16 cellular contexts compared by ENCODE assay signal in genomic region chr10:474946-475345, GRCh38.
DNase-seq lines count a peak whose midpoint lies in the region; TF ChIP-seq lines count a peak whose summit lies in the region.
"Had no signal": no experiment of that assay in that cellular context is flagged by ENCODE, and none has a peak within 500 bp of the region (broad histone marks: within the 10 kb centered on the region; RNA-seq: fewer than 3 reads in every experiment).

No MANE protein-coding gene starts in this region.

- H3K4me1 ChIP-seq in BLaER1, result peaks cover 22% of the 10 kb centered on the region

- no peaks in the 10 kb centered on the region for H3K9me3 ChIP-seq in BLaER1
- H3K9me3 ChIP-seq: BLaER1 treated with 17β-estradiol and CSF1 and Interleukin-3, amounts not matched to agents 10 nM and 100 nM had no signal

- peak; percentile 24 for DNase-seq in activated CD8-positive, alpha-beta memory T cell treated with anti-CD3 and anti-CD28 coated beads for 24 hours
- DNase-seq in activated CD8-positive, alpha-beta memory T cell treated with anti-CD3 and anti-CD28 coated beads, Interleukin-2, amount 50 U/mL, for 4 hours, result no peak
- DNase-seq in coronary artery (ENCODE audit: low spot score), result peak; percentile 22
- peak; percentile 81 for DNase-seq in mesenteric fat pad (ENCODE audit: low spot score)
- DNase-seq in NK-92 treated with Interleukin-12 subunit alpha and Interleukin-12 subunit beta, amount 100 ng/mL, for 24 hours (lab: John Stamatoyannopoulos, UW), result no peak
- no peak for DNase-seq in NCI-H2081 treated with DMSO at 0.1 percent for 48 hours (lab: John Stamatoyannopoulos, UW)
- no peak for DNase-seq in stimulated activated CD4-positive, alpha-beta T cell treated with anti-CD3 and anti-CD28 coated beads, Interleukin-12 subunit alpha, Interleukin-12 subunit beta, amount 100 ng/mL, for 4 hours
- DNase-seq: 8988T; Calu3; CD8-positive, alpha-beta T cell; DMS79 treated with DMSO at 0.1 percent for 48 hours; GF-D8; GOT3; H7 had no signal

- peak overlapping the region; percentile 62 for H3K4me2 ChIP-seq in BLaER1

- no peaks in the 10 kb centered on the region for H3K27me3 ChIP-seq in BLaER1

- no peak overlapping the region for H3K9ac ChIP-seq in BLaER1
- H3K9ac ChIP-seq: BLaER1 treated with 17β-estradiol and CSF1 and Interleukin-3, amounts not matched to agents 10 nM and 100 nM had no signal

- no peak overlapping the region for H3K4me3 ChIP-seq in BLaER1
- H3K4me3 ChIP-seq in coronary artery, result no peak overlapping the region
- H3K4me3 ChIP-seq: BLaER1 treated with 17β-estradiol and CSF1 and Interleukin-3, amounts not matched to agents 10 nM and 100 nM had no signal

- H3K36me3 ChIP-seq in BLaER1, result peaks cover 53% of the 10 kb centered on the region

- no peak for TF ChIP-seq CTCF in coronary artery (IDR thresholded peaks at IDR 0.05)

- peaks cover 55% of the 10 kb centered on the region for H4K20me1 ChIP-seq in BLaER1

- no peak overlapping the region for H3K27ac ChIP-seq in BLaER1
- H3K27ac ChIP-seq in coronary artery, result no peak overlapping the region
- H3K27ac ChIP-seq: BLaER1 treated with 17β-estradiol and CSF1 and Interleukin-3, amounts not matched to agents 10 nM and 100 nM had no signal

Comparison
In these comparisons a context has a peak if more than half of its experiments do, and no peak if none do; other contexts are left out.
1. DNase-seq: peak in activated CD8-positive, alpha-beta memory T cell treated with anti-CD3 and anti-CD28 coated beads for 24 hours (single experiment), coronary artery (single experiment) and mesenteric fat pad (single experiment); none in activated CD8-positive, alpha-beta memory T cell treated with anti-CD3 and anti-CD28 coated beads, Interleukin-2, amount 50 U/mL, for 4 hours (single experiment), NK-92 treated with Interleukin-12 subunit alpha and Interleukin-12 subunit beta, amount 100 ng/mL, for 24 hours (single experiment), NCI-H2081 treated with DMSO at 0.1 percent for 48 hours (single experiment) and stimulated activated CD4-positive, alpha-beta T cell treated with anti-CD3 and anti-CD28 coated beads, Interleukin-12 subunit alpha, Interleukin-12 subunit beta, amount 100 ng/mL, for 4 hours (single experiment).